In the genomic region with DNA sequence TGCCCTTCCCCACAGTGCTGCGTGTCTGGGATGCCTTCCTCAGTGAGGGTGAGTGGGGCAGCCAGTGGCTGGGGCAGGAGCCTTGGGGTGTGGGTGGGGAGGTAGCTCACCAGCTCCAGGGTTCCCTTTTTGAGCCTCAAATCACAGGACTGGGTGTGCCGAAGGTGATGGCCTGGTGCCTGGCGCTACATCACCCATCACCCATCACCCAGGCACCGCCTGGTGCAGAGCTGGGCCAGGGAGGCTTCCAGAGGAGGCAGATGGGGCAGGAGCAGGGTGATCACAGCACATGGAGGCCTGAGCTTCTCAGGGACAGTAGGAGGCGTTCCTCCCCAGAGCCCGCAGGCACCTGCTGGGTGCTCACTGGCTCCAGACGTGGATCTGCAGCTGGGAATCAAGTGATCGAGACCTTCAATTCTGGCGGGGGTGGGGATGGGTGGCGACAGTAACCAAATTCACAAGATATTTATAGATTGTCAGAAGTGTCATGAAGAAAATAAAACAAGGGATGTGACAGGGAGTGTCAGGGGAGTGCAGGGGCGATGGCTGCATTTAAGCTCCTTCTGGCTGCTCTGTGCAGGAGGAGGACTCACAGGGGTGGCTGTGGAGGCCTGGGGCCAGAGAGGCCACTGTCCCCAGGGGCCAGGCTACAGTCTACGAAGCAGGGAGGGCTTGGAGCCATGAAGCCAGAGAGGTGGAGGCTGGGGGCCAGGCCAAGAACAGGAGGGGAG, we compare ENCODE assay signal across 11 cellular contexts. TPM values are rescaled to one million over a fixed set of nuclear protein-coding genes. Genes with fewer than 3 reads are reported as not detected.
DNase-seq lines count a peak whose midpoint lies in the region; ATAC-seq and TF ChIP-seq lines count a peak whose summit lies in the region.
"Had no signal": no experiment of that assay in that cellular context is flagged by ENCODE, and none has a peak within 500 bp of the region (broad histone marks: within the 10 kb centered on the region; RNA-seq: fewer than 3 reads in every experiment).

No MANE protein-coding gene starts in this region.

- peak; percentile 38 to 45 for DNase-seq in stimulated activated CD4-positive, alpha-beta T cell treated with anti-CD3 and anti-CD28 coated beads, Interleukin-2, amount 100 ng/mL, for 24 hours
- no peak for DNase-seq in stimulated activated CD4-positive, alpha-beta T cell treated with anti-CD3 and anti-CD28 coated beads, Interleukin-4, amount 100 ng/mL, for 24 hours
- DNase-seq in WERI-Rb-1 = peak; percentile 64
- peak in 26 of 51 donors; percentile 18 to 69 (median 38) for DNase-seq in hypothalamus (lab: John Stamatoyannopoulos, UW)
- no peak for DNase-seq in upper lobe of right lung
- DNase-seq in mucosa of gallbladder (ENCODE audit: low spot score) = no peak
- DNase-seq: DMS79 treated with DMSO at 0.1 percent for 48 hours had no signal

- H3K27me3 ChIP-seq in WERI-Rb-1 (ENCODE audit: insufficient read depth, low read depth, severe bottlenecking) = no peaks in the 10 kb centered on the region
- H3K27me3 ChIP-seq in upper lobe of right lung = no peaks in the 10 kb centered on the region

- H3K27ac ChIP-seq in WERI-Rb-1 = peak overlapping the region; percentile 30
- peak overlapping the region; percentile 36 for H3K27ac ChIP-seq in upper lobe of right lung
- H3K27ac ChIP-seq: SK-N-MC had no signal

- ATAC-seq in upper lobe of right lung (no peak), GM21390 (IDR thresholded peaks at IDR 0.05; ENCODE audit: unreplicated experiment) (no peak), HG03108 (IDR thresholded peaks at IDR 0.05; ENCODE audit: unreplicated experiment) (no peak)

- TF ChIP-seq CTCF in WERI-Rb-1 (IDR thresholded peaks at IDR 0.05; ENCODE audit: low read depth, low read length) (peak; percentile 60), upper lobe of right lung (IDR thresholded peaks at IDR 0.05) (no peak)

- H3K9me3 ChIP-seq in WERI-Rb-1 (ENCODE audit: severe bottlenecking) (no peaks in the 10 kb centered on the region), upper lobe of right lung (no peaks in the 10 kb centered on the region)

- intact Hi-C loops in upper lobe of right lung (cut with DNase I) = loop anchor here (10.0 kb wide), 1 partner anchor 98 kb away; a partner anchor contains a TSS

- H3K4me1 ChIP-seq in upper lobe of right lung = peaks cover 24% of the 10 kb centered on the region

- H3K36me3 ChIP-seq in WERI-Rb-1 (no peaks in the 10 kb centered on the region), upper lobe of right lung (no peaks in the 10 kb centered on the region)

- no peak overlapping the region for H3K4me3 ChIP-seq in WERI-Rb-1 (ENCODE audit: low read depth, low read length)
- H3K4me3 ChIP-seq in upper lobe of right lung = no peak overlapping the region
- H3K4me3 ChIP-seq: SK-N-MC, smooth muscle cell had no signal

RNA-seq across cellular contexts. Expression of a gene that starts 3.3 kb away (rescaled TPM):
- 26.8 TPM for total RNA-seq in upper lobe of right lung
- total RNA-seq in mucosa of gallbladder = 10.6 TPM
- total RNA-seq: smooth muscle cell had no signal

RNA-seq across cellular contexts. Expression of a gene that starts 5.5 kb away (rescaled TPM):
- total RNA-seq in upper lobe of right lung (134 TPM), mucosa of gallbladder (140 TPM)

RNA-seq across cellular contexts. Expression of a gene that starts 8.3 kb away (rescaled TPM):
- 2.7 TPM for total RNA-seq in upper lobe of right lung
- 78.4 TPM for total RNA-seq in mucosa of gallbladder

RNA-seq across cellular contexts. Expression of a gene that starts 15.3 kb away (rescaled TPM):
- total RNA-seq in upper lobe of right lung (20.7 TPM), mucosa of gallbladder (45.0 TPM)

RNA-seq across cellular contexts. Expression of a gene that starts 21.2 kb away (rescaled TPM):
- total RNA-seq in upper lobe of right lung (40.0 TPM), mucosa of gallbladder (39.7 TPM)

Comparison
In these comparisons a context has a peak if more than half of its experiments do, and no peak if none do; other contexts are left out.
1. DNase-seq: peak in stimulated activated CD4-positive, alpha-beta T cell treated with anti-CD3 and anti-CD28 coated beads, Interleukin-2, amount 100 ng/mL, for 24 hours (2 of 2), WERI-Rb-1 (single experiment) and hypothalamus (26 of 51); none in stimulated activated CD4-positive, alpha-beta T cell treated with anti-CD3 and anti-CD28 coated beads, Interleukin-4, amount 100 ng/mL, for 24 hours (single experiment), upper lobe of right lung (single experiment) and mucosa of gallbladder (single experiment).
2. RNA of a gene that starts 8.3 kb away (total RNA-seq): 78.4 TPM in mucosa of gallbladder (single experiment); 2.7 TPM in upper lobe of right lung (single experiment); every median in the first group is over 10 times any median in the second.